In the genomic region with DNA sequence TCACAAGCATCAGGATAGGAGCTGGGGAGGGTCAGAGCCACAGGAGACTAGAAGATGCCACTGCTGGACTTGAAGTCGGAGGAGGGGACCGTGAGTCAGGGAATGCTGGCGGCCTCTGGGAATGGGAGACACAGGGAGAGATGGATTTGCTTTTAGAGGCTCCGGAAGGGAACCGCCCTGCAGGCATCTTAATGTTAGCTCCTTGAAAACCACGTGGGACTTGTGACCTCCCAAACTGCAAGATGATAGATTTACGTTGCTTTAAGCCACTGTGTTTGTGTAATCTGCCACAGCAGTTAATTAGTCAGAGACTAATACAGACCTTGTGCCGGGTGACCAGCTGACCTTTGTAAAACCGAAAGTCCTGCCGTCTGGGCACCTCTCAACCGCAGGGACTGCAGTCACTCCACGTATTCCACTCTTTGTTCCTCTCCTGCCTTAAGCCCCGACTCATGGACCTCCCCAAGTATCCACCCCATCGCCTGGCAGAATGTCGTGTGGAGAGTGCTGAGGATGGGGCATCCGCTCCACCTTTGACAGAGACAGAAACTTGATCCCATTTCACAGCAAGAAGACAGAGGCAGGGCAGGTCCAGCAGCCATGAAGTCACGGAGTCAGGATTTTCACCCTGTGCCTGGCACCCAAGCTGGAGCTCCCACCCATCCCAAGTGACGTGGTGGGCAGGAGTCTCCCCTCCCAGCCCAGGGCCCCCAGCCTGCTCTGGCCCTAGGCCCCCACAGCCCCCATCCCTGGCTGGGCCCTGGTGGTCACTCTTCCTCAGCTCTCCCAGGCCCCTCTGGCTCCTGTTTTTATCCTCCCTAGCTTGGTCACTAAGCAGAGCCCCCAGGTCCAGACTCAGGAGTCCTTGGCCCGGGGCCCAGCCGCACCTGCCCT, we compare ENCODE assay signal across 11 cellular contexts. TPM values are rescaled to one million over a fixed set of nuclear protein-coding genes. Genes with fewer than 3 reads are reported as not detected.
DNase-seq lines count a peak whose midpoint lies in the region; ATAC-seq and TF ChIP-seq lines count a peak whose summit lies in the region.
"Had no signal": no experiment of that assay in that cellular context is flagged by ENCODE, and none has a peak within 500 bp of the region (broad histone marks: within the 10 kb centered on the region; RNA-seq: fewer than 3 reads in every experiment).

No MANE protein-coding gene starts in this region.

- H3K9me3 ChIP-seq in PC-9 (ENCODE audit: insufficient read depth, low read depth) (no peaks in the 10 kb centered on the region), fibroblast of lung (ENCODE audit: control insufficient read depth, insufficient read depth, low read depth, low read length) (no peaks in the 10 kb centered on the region)
- no peaks in the 10 kb centered on the region for H3K9me3 ChIP-seq in CD4-positive, alpha-beta memory T cell (ENCODE audit: control insufficient read depth in 1 of 2, low read length in 2 of 2)

- no peak for ATAC-seq in stimulated activated naive CD8-positive, alpha-beta T cell treated with anti-CD3 and anti-CD28 coated beads, Interleukin-15, amount 100 ng/mL, for 72 hours

- no peak for TF ChIP-seq CTCF in PC-9 (conservative IDR thresholded peaks at IDR 0.05)
- no peak for TF ChIP-seq CTCF in fibroblast of lung (conservative IDR thresholded peaks at IDR 0.05 in 1 of 2, IDR thresholded peaks at IDR 0.05 in 1 of 2; ENCODE audit: low read depth in 1 of 2, low read length in 2 of 2)

- intact Hi-C loops in PC-9 (cut with micrococcal nuclease; ENCODE audit: unreplicated experiment): no loop called here
- intact Hi-C loops in posterior vena cava (cut with DNase I): no loop called here
- intact Hi-C loops in CD4-positive, alpha-beta memory T cell (cut with micrococcal nuclease): no loop called here

- H3K9me2 ChIP-seq in PC-9 (ENCODE audit: insufficient read depth): no peaks in the 10 kb centered on the region

- H3K79me2 ChIP-seq in PC-9 (ENCODE audit: low read depth): no peaks in the 10 kb centered on the region
- H3K79me2 ChIP-seq in fibroblast of lung (ENCODE audit: control insufficient read depth, insufficient read depth, low read length): no peaks in the 10 kb centered on the region

- H3K27me3 Mint-ChIP-seq in CD4-positive, alpha-beta memory T cell: no peaks in the 10 kb centered on the region
- no peaks in the 10 kb centered on the region for H3K27me3 Mint-ChIP-seq in stimulated activated naive CD8-positive, alpha-beta T cell treated with anti-CD3 and anti-CD28 coated beads, Interleukin-15, amount 100 ng/mL, for 72 hours

- no peak overlapping the region for H3K4me3 Mint-ChIP-seq in CD4-positive, alpha-beta memory T cell
- H3K4me3 Mint-ChIP-seq in stimulated activated naive CD8-positive, alpha-beta T cell treated with anti-CD3 and anti-CD28 coated beads, Interleukin-15, amount 100 ng/mL, for 72 hours: no peak overlapping the region

- H3K4me2 ChIP-seq in PC-9: peak overlapping the region; percentile 76
- peak overlapping the region; percentile 15 for H3K4me2 ChIP-seq in fibroblast of lung (ENCODE audit: extremely low read depth, insufficient read depth, low read length)

- H3K9me3 Mint-ChIP-seq in CD4-positive, alpha-beta memory T cell: peaks cover 0 to 3% (median 0%) of the 10 kb centered on the region in 8 donors
- no peaks in the 10 kb centered on the region for H3K9me3 Mint-ChIP-seq in stimulated activated naive CD8-positive, alpha-beta T cell treated with anti-CD3 and anti-CD28 coated beads, Interleukin-15, amount 100 ng/mL, for 72 hours

- H3K27me3 ChIP-seq in H7 (ENCODE audit: control insufficient read depth, insufficient read depth, low read length) (no peaks in the 10 kb centered on the region), PC-9 (ENCODE audit: insufficient read depth, low read depth) (no peaks in the 10 kb centered on the region), fibroblast of lung (ENCODE audit: control insufficient read depth, insufficient read depth, low read length) (no peaks in the 10 kb centered on the region)
- H3K27me3 ChIP-seq in CD4-positive, alpha-beta memory T cell (ENCODE audit: insufficient read depth, low read length): no peaks in the 10 kb centered on the region

- H3F3A ChIP-seq in PC-9 (ENCODE audit: insufficient read depth, low read depth): no peaks in the 10 kb centered on the region

- no peak overlapping the region for H3K27ac Mint-ChIP-seq in CD4-positive, alpha-beta memory T cell
- no peak overlapping the region for H3K27ac Mint-ChIP-seq in stimulated activated naive CD8-positive, alpha-beta T cell treated with anti-CD3 and anti-CD28 coated beads, Interleukin-15, amount 100 ng/mL, for 72 hours

- H3K27ac ChIP-seq in PC-9 (peak overlapping the region; percentile 54), fibroblast of lung (ENCODE audit: insufficient read depth, low read length) (no peak overlapping the region)
- no peak overlapping the region for H3K27ac ChIP-seq in CD4-positive, alpha-beta memory T cell (ENCODE audit: low read depth, low read length)

- H3K36me3 ChIP-seq in H7 (replicated peaks; ENCODE audit: control insufficient read depth, insufficient read depth, low read length): no peaks in the 10 kb centered on the region
- H3K36me3 ChIP-seq in PC-9 (ENCODE audit: low read depth): no peaks in the 10 kb centered on the region
- H3K36me3 ChIP-seq in fibroblast of lung (ENCODE audit: control insufficient read depth, insufficient read depth, low read length): no peaks in the 10 kb centered on the region
- H3K36me3 ChIP-seq in CD4-positive, alpha-beta memory T cell (ENCODE audit: insufficient read depth, low read length): no peaks in the 10 kb centered on the region

- no peaks in the 10 kb centered on the region for H3K4me1 Mint-ChIP-seq in CD4-positive, alpha-beta memory T cell
- H3K4me1 Mint-ChIP-seq in stimulated activated naive CD8-positive, alpha-beta T cell treated with anti-CD3 and anti-CD28 coated beads, Interleukin-15, amount 100 ng/mL, for 72 hours: peaks cover 6% of the 10 kb centered on the region

- CTCF ChIA-PET in PC-9 (lab: Charles Lee): no interaction called here
- CTCF ChIA-PET in CD4-positive, alpha-beta memory T cell (lab: Charles Lee; ENCODE audit: partially characterized antibody): no interaction called here

- H3K36me3 Mint-ChIP-seq in CD4-positive, alpha-beta memory T cell: no peaks in the 10 kb centered on the region

- H3K4me3 ChIP-seq in H7 (ENCODE audit: insufficient read depth, low read depth, low read length): no peak overlapping the region
- peak overlapping the region; percentile 24; the same call in 1 of the 2 replicates for H3K4me3 ChIP-seq in PC-9
- no peak overlapping the region for H3K4me3 ChIP-seq in fibroblast of lung (replicated peaks in 1 of 4; ENCODE audit: control extremely low read depth in 1 of 4, insufficient read depth in 1 of 4, low read depth in 3 of 4, low read length in 4 of 4)
- no peak overlapping the region for H3K4me3 ChIP-seq in CD4-positive, alpha-beta memory T cell (ENCODE audit: low read length in 2 of 2)

- peaks cover 35% of the 10 kb centered on the region for H3K4me1 ChIP-seq in PC-9 (replicated peaks; ENCODE audit: insufficient read depth)
- H3K4me1 ChIP-seq in fibroblast of lung (ENCODE audit: control insufficient read depth, extremely low read depth, insufficient read depth, low read length): peaks cover 7% of the 10 kb centered on the region
- H3K4me1 ChIP-seq in CD4-positive, alpha-beta memory T cell (ENCODE audit: insufficient read depth, low read length): no peaks in the 10 kb centered on the region

- H4K20me1 ChIP-seq in PC-9 (ENCODE audit: insufficient read depth) (no peaks in the 10 kb centered on the region), fibroblast of lung (ENCODE audit: control insufficient read depth, extremely low read depth, insufficient read depth, low read length) (no peaks in the 10 kb centered on the region)

- no peak overlapping the region for H2AFZ ChIP-seq in PC-9
- H2AFZ ChIP-seq in fibroblast of lung (ENCODE audit: low read length): no peak overlapping the region

- no peak overlapping the region for H3K9ac ChIP-seq in fibroblast of lung (ENCODE audit: insufficient read depth, low read length)

- DNase-seq in H7 (peak; percentile 37), PC-9 (peak in 1 of 2 experiments; percentile 62), fibroblast of lung (ENCODE audit: low read depth in 2 of 2) (peak; percentile 56 to 86), posterior vena cava (ENCODE audit: low spot score) (peak; percentile 68), NCI-H748 (lab: John Stamatoyannopoulos, UW; ENCODE audit: unreplicated experiment) (no peak)
- no peak for DNase-seq in CD4-positive, alpha-beta memory T cell
- no peak for DNase-seq in stimulated activated naive CD8-positive, alpha-beta T cell treated with anti-CD3 and anti-CD28 coated beads, Interleukin-15, amount 100 ng/mL, for 72 hours
- DNase-seq in stimulated activated naive CD4-positive, alpha-beta T cell (lab: John Stamatoyannopoulos, UW): no peak
- DNase-seq: activated T-cell treated with anti-CD3 and anti-CD28 coated beads for 4 hours, NCI-H345 had no signal

- no TSS peak for BruUV-seq in PC-9 (replicated peaks; lab: Mats Ljungman, UMichigan)

- POLR2A ChIA-PET in PC-9 (lab: Charles Lee; ENCODE audit: unreplicated experiment): no interaction called here
- POLR2A ChIA-PET in CD4-positive, alpha-beta memory T cell (lab: Charles Lee; ENCODE audit: partially characterized antibody): no interaction called here

RNA-seq across cellular contexts. Expression of gene CTSD, which starts 19.4 kb away (rescaled TPM):
- total RNA-seq in H7 (2014; rRNA removed; shearing (Covaris generic)): 177 and 235 TPM in 2 replicates
- 735 and 993 TPM in 2 replicates for total RNA-seq in PC-9 (2021)
- total RNA-seq in fibroblast of lung: 198 and 253 TPM in 2 replicates
- polyA plus RNA-seq in fibroblast of lung: 120 and 135 TPM in 2 replicates
- 295 and 303 TPM in 2 replicates for polyA plus RNA-seq in fibroblast of lung (2012)
- 474 and 687 TPM in 2 replicates for polyA minus RNA-seq in fibroblast of lung (ENCODE audit: low replicate concordance)
- total RNA-seq in posterior vena cava: 100 to 1,000 TPM; 351 to 519 TPM
- 100 to 1,000 TPM; 206 to 214 TPM for total RNA-seq in CD4-positive, alpha-beta memory T cell
- polyA plus RNA-seq in CD4-positive, alpha-beta memory T cell: 100 to 1,000 TPM; 122 to 137 TPM

RNA-seq across cellular contexts. Expression of gene IFITM10, which starts 32.7 kb away (rescaled TPM):
- 0.42 and 0.74 TPM in 2 replicates for total RNA-seq in H7 (2014; rRNA removed; shearing (Covaris generic))
- total RNA-seq in PC-9 (2021) (4.2 and 5.5 TPM in 2 replicates), fibroblast of lung (0.26 and 0.50 TPM in 2 replicates), posterior vena cava (1 to 10 TPM; 1.4 to 2.4 TPM)
- 0.05 and 0.15 TPM in 2 replicates for polyA plus RNA-seq in fibroblast of lung
- polyA plus RNA-seq in fibroblast of lung (2012): 0.16 and 0.69 TPM in 2 replicates
- polyA minus RNA-seq in fibroblast of lung (ENCODE audit: low replicate concordance): not detected in 2 replicates
- 1 to 10 TPM; 1.6 to 1.8 TPM for total RNA-seq in CD4-positive, alpha-beta memory T cell
- not detected for polyA plus RNA-seq in CD4-positive, alpha-beta memory T cell

RNA-seq across cellular contexts. Expression of gene SYT8, which starts 51.7 kb away (rescaled TPM):
- not detected in 2 replicates for total RNA-seq in H7 (2014; rRNA removed; shearing (Covaris generic))
- 8.9 and 12.1 TPM in 2 replicates for total RNA-seq in PC-9 (2021)
- total RNA-seq in fibroblast of lung: not detected in 2 replicates
- polyA plus RNA-seq in fibroblast of lung: not detected in 2 replicates
- not detected in 2 replicates for polyA plus RNA-seq in fibroblast of lung (2012)
- not detected in 2 replicates for polyA minus RNA-seq in fibroblast of lung (ENCODE audit: low replicate concordance)
- not detected for total RNA-seq in posterior vena cava
- not detected for total RNA-seq in CD4-positive, alpha-beta memory T cell
- not detected for polyA plus RNA-seq in CD4-positive, alpha-beta memory T cell
- total RNA-seq: T-helper 2 cell treated with Interferon-gamma antibody and Interleukin-4, amounts not matched to agents 100 ng/mL and 5 ng/mL, for 36 hours had no signal

RNA-seq across cellular contexts. Expression of gene TNNI2, which starts 55.7 kb away (rescaled TPM):
- total RNA-seq in H7 (2014; rRNA removed; shearing (Covaris generic)): not detected in 2 replicates
- 4.9 and 7.8 TPM in 2 replicates for total RNA-seq in PC-9 (2021)
- not detected in 2 replicates for total RNA-seq in fibroblast of lung
- polyA plus RNA-seq in fibroblast of lung: not detected in 2 replicates
- not detected in 2 replicates for polyA plus RNA-seq in fibroblast of lung (2012)
- not detected in 2 replicates for polyA minus RNA-seq in fibroblast of lung (ENCODE audit: low replicate concordance)
- 1 to 10 TPM; 1.0 to 1.3 TPM for total RNA-seq in posterior vena cava
- total RNA-seq in CD4-positive, alpha-beta memory T cell: not detected
- polyA plus RNA-seq in CD4-positive, alpha-beta memory T cell: not detected

Comparison
In these comparisons a context has a peak if more than half of its experiments do, and no peak if none do; other contexts are left out.
1. DNase-seq: peak in H7 (single experiment), fibroblast of lung (2 of 2) and posterior vena cava (single experiment); none in CD4-positive, alpha-beta memory T cell (0 of 5), NCI-H748 (single experiment), stimulated activated naive CD8-positive, alpha-beta T cell treated with anti-CD3 and anti-CD28 coated beads, Interleukin-15, amount 100 ng/mL, for 72 hours (0 of 2) and stimulated activated naive CD4-positive, alpha-beta T cell (0 of 6).